16 cellular contexts compared by ENCODE assay signal in the genomic region with DNA sequence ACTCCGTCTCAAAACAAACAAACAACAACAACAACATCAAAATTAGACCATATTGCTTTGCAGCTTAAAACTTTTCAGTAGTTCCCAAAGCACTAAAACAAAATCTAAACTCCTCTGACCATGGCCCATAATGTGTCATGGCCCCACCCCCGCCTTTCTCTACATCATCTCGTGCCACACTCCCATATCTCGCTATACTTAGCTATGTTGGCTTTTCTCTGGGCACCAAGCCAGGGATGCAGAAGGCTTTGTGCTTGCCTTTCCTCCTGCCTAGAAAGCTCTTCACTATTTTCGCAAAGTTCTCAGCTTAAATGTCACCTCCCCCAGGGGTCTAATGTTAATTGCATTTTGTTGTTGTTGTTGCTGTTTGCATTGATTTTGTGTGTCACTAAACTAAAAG. TPM values are rescaled to one million over a fixed set of nuclear protein-coding genes. Genes with fewer than 3 reads are reported as not detected.
DNase-seq lines count a peak whose midpoint lies in the region; ATAC-seq lines count a peak whose summit lies in the region.
"Had no signal": no experiment of that assay in that cellular context is flagged by ENCODE, and none has a peak within 500 bp of the region (broad histone marks: within the 10 kb centered on the region; RNA-seq: fewer than 3 reads in every experiment).

No MANE protein-coding gene starts in this region.

- no peak overlapping the region for H3K27ac Mint-ChIP-seq in naive thymus-derived CD8-positive, alpha-beta T cell
- H3K27ac Mint-ChIP-seq: activated CD4-positive, alpha-beta memory T cell treated with anti-CD3 and anti-CD28 coated beads, Interleukin-2, amount 10 ng/mL, durations not matched to agents 7 days and 5 days; activated naive CD8-positive, alpha-beta T cell; stimulated activated effector memory CD8-positive, alpha-beta T cell treated with anti-CD3 and anti-CD28 coated beads, Interleukin-12 subunit alpha, Interleukin-12 subunit beta, amount 100 ng/mL, for 72 hours had no signal

- intact Hi-C loops in left cardiac atrium (cut with DNase I): no loop called here

- H3K9me3 Mint-ChIP-seq in naive thymus-derived CD8-positive, alpha-beta T cell: no peaks in the 10 kb centered on the region
- H3K9me3 Mint-ChIP-seq: activated CD4-positive, alpha-beta memory T cell treated with anti-CD3 and anti-CD28 coated beads, Interleukin-2, amount 10 ng/mL, durations not matched to agents 7 days and 5 days; stimulated activated effector memory CD8-positive, alpha-beta T cell treated with anti-CD3 and anti-CD28 coated beads, Interleukin-12 subunit alpha, Interleukin-12 subunit beta, amount 100 ng/mL, for 72 hours had no signal

- H3K4me1 Mint-ChIP-seq in naive thymus-derived CD8-positive, alpha-beta T cell: no peaks in the 10 kb centered on the region
- H3K4me1 Mint-ChIP-seq: activated CD4-positive, alpha-beta memory T cell treated with anti-CD3 and anti-CD28 coated beads, Interleukin-2, amount 10 ng/mL, durations not matched to agents 7 days and 5 days; stimulated activated effector memory CD8-positive, alpha-beta T cell treated with anti-CD3 and anti-CD28 coated beads, Interleukin-12 subunit alpha, Interleukin-12 subunit beta, amount 100 ng/mL, for 72 hours had no signal

- H3K4me3 Mint-ChIP-seq in naive thymus-derived CD8-positive, alpha-beta T cell: no peak overlapping the region
- H3K4me3 Mint-ChIP-seq: activated CD4-positive, alpha-beta memory T cell treated with anti-CD3 and anti-CD28 coated beads, Interleukin-2, amount 10 ng/mL, durations not matched to agents 7 days and 5 days; activated naive CD8-positive, alpha-beta T cell; stimulated activated effector memory CD8-positive, alpha-beta T cell treated with anti-CD3 and anti-CD28 coated beads, Interleukin-12 subunit alpha, Interleukin-12 subunit beta, amount 100 ng/mL, for 72 hours had no signal

- no peaks in the 10 kb centered on the region for H3K36me3 Mint-ChIP-seq in naive thymus-derived CD8-positive, alpha-beta T cell
- H3K36me3 Mint-ChIP-seq: activated naive CD8-positive, alpha-beta T cell had no signal

- POLR2A ChIA-PET in naive thymus-derived CD8-positive, alpha-beta T cell (lab: Charles Lee): no interaction called here

- peak; percentile 13 for DNase-seq in COLO829 (ENCODE audit: low spot score)
- peak; percentile 13 for DNase-seq in HT1080 (ENCODE audit: low read depth)
- DNase-seq in SHP77 treated with DMSO at 0.1 percent for 48 hours (lab: John Stamatoyannopoulos, UW): peak; percentile 29
- DNase-seq in left cardiac atrium: peak; percentile 64
- DNase-seq in naive thymus-derived CD8-positive, alpha-beta T cell: no peak
- no peak for DNase-seq in SK-N-DZ (ENCODE audit: low spot score)
- DNase-seq: activated CD4-positive, alpha-beta memory T cell treated with anti-CD3 and anti-CD28 coated beads, Interleukin-2, amount 10 ng/mL, durations not matched to agents 7 days and 5 days; activated T-cell treated with anti-CD3 and anti-CD28 coated beads, Interleukin-2, amount 50 U/mL, for 48 hours; esophagus squamous epithelium; small intestine; tibial artery had no signal

- peaks cover 0 to 10% (median 3%) of the 10 kb centered on the region in 5 donors for H3K27me3 Mint-ChIP-seq in naive thymus-derived CD8-positive, alpha-beta T cell

- peak; percentile 68 to 85 for ATAC-seq in left cardiac atrium
- ATAC-seq in HG02763 (IDR thresholded peaks at IDR 0.05; ENCODE audit: unreplicated experiment): no peak
- ATAC-seq in naive thymus-derived CD8-positive, alpha-beta T cell: no peak
- no peak for ATAC-seq in GM19351 (IDR thresholded peaks at IDR 0.05; ENCODE audit: unreplicated experiment)
- ATAC-seq: stimulated activated effector memory CD8-positive, alpha-beta T cell treated with anti-CD3 and anti-CD28 coated beads, Interleukin-12 subunit alpha, Interleukin-12 subunit beta, amount 100 ng/mL, for 72 hours had no signal

RNA-seq across cellular contexts. Expression of gene SLC16A12, which starts 15.1 kb away (rescaled TPM):
- 0.20 and 0.26 TPM in 2 replicates for total RNA-seq in HT1080 (2014; rRNA removed; shearing (Covaris generic))
- polyA plus RNA-seq in HT1080 (2015; cell fraction: cytosol; rRNA removed): 0.63 and 0.97 TPM in 2 replicates
- polyA plus RNA-seq in HT1080 (2015; cell fraction: nucleus; rRNA removed): 1.6 and 1.9 TPM in 2 replicates
- total RNA-seq in left cardiac atrium: 1 to 10 TPM; 2.3 to 6.2 TPM
- not detected for total RNA-seq in naive thymus-derived CD8-positive, alpha-beta T cell
- polyA plus RNA-seq in naive thymus-derived CD8-positive, alpha-beta T cell: not detected
- not detected in 2 replicates for polyA plus RNA-seq in SK-N-DZ (2014; cell fraction: cytosol; rRNA removed)
- polyA plus RNA-seq in SK-N-DZ (2014; cell fraction: nucleus; rRNA removed): not detected in 2 replicates
- total RNA-seq: activated CD4-positive, alpha-beta memory T cell treated with anti-CD3 and anti-CD28 coated beads, Interleukin-2, amount 10 ng/mL, durations not matched to agents 7 days and 5 days; bronchial epithelial cell had no signal

Comparison
In these comparisons a context has a peak if more than half of its experiments do, and no peak if none do; other contexts are left out.
1. DNase-seq: peak in COLO829 (single experiment), HT1080 (single experiment), SHP77 treated with DMSO at 0.1 percent for 48 hours (single experiment) and left cardiac atrium (single experiment); none in naive thymus-derived CD8-positive, alpha-beta T cell (0 of 10) and SK-N-DZ (single experiment).
2. ATAC-seq: peak in left cardiac atrium (2 of 2); none in HG02763 (single experiment), naive thymus-derived CD8-positive, alpha-beta T cell (0 of 2) and GM19351 (single experiment).